ENCODE assay signal across 8 cellular contexts in genomic region chr4:169225058-169225751, GRCh38. TPM values are rescaled to one million over a fixed set of nuclear protein-coding genes. Genes with fewer than 3 reads are reported as not detected.
DNase-seq lines count a peak whose midpoint lies in the region; ATAC-seq and TF ChIP-seq lines count a peak whose summit lies in the region.

No MANE protein-coding gene starts in this region.

- H3K27me3 ChIP-seq in HCT116 (ENCODE audit: insufficient read depth, low read length) = no peaks in the 10 kb centered on the region
- no peaks in the 10 kb centered on the region for H3K27me3 ChIP-seq in SJSA1 (replicated peaks)
- no peaks in the 10 kb centered on the region for H3K27me3 ChIP-seq in left lung

- H3K9me3 ChIP-seq in HCT116 (ENCODE audit: control insufficient read depth in 1 of 2, insufficient read depth in 1 of 2, low read depth in 1 of 2, low read length in 2 of 2) (no peaks in the 10 kb centered on the region), SJSA1 (replicated peaks) (no peaks in the 10 kb centered on the region), left lung (no peaks in the 10 kb centered on the region)

- TF ChIP-seq CTCF in HCT116 (IDR thresholded peaks at IDR 0.05 in 2 of 3, conservative IDR thresholded peaks at IDR 0.05 in 1 of 3; ENCODE audit: borderline replicate concordance in 1 of 3, insufficient read depth in 1 of 3, low read depth in 2 of 3, low read length in 2 of 3) (no peak), left lung (IDR thresholded peaks at IDR 0.05) (no peak), GM13976 (IDR thresholded peaks at IDR 0.05; ENCODE audit: borderline replicate concordance, control extremely low read depth, extremely low read depth, insufficient read depth, missing control alignments) (no peak)

- DNase-seq in COLO829 (ENCODE audit: low spot score) (peak; percentile 84), HCT116 (ENCODE audit: low read depth, low spot score) (peak; percentile 93), SJSA1 (ENCODE audit: low read depth in 1 of 2, low spot score in 2 of 2) (peak; percentile 48 to 86), left lung (no peak), NCI-H774 (lab: John Stamatoyannopoulos, UW) (no peak), NCI-H524 (lab: John Stamatoyannopoulos, UW) (no peak), GM13976 (ENCODE audit: low spot score) (no peak)

- peak; percentile 68 for ATAC-seq in HCT116
- peak; percentile 48 for ATAC-seq in left lung
- ATAC-seq in GM21367 (IDR thresholded peaks at IDR 0.05; ENCODE audit: unreplicated experiment) = no peak

- peak overlapping the region; percentile 77 for H3K4me2 ChIP-seq in HCT116 (ENCODE audit: low read length)

- RAD21 ChIA-PET in HCT116 (lab: Charles Lee; ENCODE audit: low non-redundant PET in 1 of 2, low total read pairs in 2 of 2, uncharacterized antibody in 2 of 2, unreplicated experiment in 2 of 2) = interaction anchor here (0.6 to 1.9 kb wide), 2 partner anchors 155 to 215 kb away, joined by 3 to 4 read pairs; partner anchors contain the start of gene CBR4 (in 1 of the 2)

- peak; percentile 36; the same call in 1 of the 2 replicates for TF ChIP-seq RAD21 in HCT116 (IDR thresholded peaks at IDR 0.05; ENCODE audit: low read depth)

- H3K9ac ChIP-seq in HCT116 (ENCODE audit: low read length) = peak overlapping the region; percentile 48

- H3K36me3 ChIP-seq in HCT116 (ENCODE audit: control insufficient read depth in 1 of 2, insufficient read depth in 2 of 2, low read length in 2 of 2) (0 out of 4 replicates have a peak, but pooled peaks cover 0 to 4% of the 10 kb centered on the region in 2 experiments), SJSA1 (peaks cover 25% of the 10 kb centered on the region), left lung (no peaks in the 10 kb centered on the region)

- H3K27ac ChIP-seq in HCT116 (ENCODE audit: low read depth, low read length) (peak overlapping the region; percentile 95), SJSA1 (peak overlapping the region; percentile 91), left lung (peak overlapping the region; percentile 2 to 63)

- CTCF ChIA-PET in HCT116 (lab: Charles Lee) = no interaction called here

- BruUV-seq in HCT116 (replicated peaks; lab: Mats Ljungman, UMichigan) = TSS peak; percentile 62

- H3K4me3 ChIP-seq in HCT116 (replicated peaks in 1 of 2; ENCODE audit: low read depth in 1 of 2, low read length in 2 of 2) (peak overlapping the region; percentile 0 to 45; a peak in 3 of 4 replicates), SJSA1 (no peak overlapping the region), left lung (no peak overlapping the region)

- in situ Hi-C loops in GM13976 (cut with MboI; ENCODE audit: low sequenced_read_pairs, unreplicated experiment) = no loop called here

- intact Hi-C loops in HCT116 (cut with micrococcal nuclease) = no loop called here
- intact Hi-C loops in left lung (cut with DNase I) = no loop called here

- TF ChIP-seq POLR2A in HCT116 (IDR thresholded peaks at IDR 0.05; ENCODE audit: borderline replicate concordance, extremely low read depth, insufficient read depth, insufficient read length) = no peak

- H4K20me1 ChIP-seq in HCT116 (ENCODE audit: insufficient read depth) = no peaks in the 10 kb centered on the region

- H3K4me1 ChIP-seq in HCT116 (ENCODE audit: control insufficient read depth in 1 of 2, insufficient read depth in 2 of 2, low read length in 2 of 2) (peaks cover 65 to 83% of the 10 kb centered on the region in 2 experiments), SJSA1 (replicated peaks) (peaks cover 67% of the 10 kb centered on the region), left lung (peaks cover 12 to 49% of the 10 kb centered on the region in 2 donors)

- H2AFZ ChIP-seq in HCT116 (ENCODE audit: low read depth, low read length, poor library complexity, severe bottlenecking) = no peak overlapping the region

- no peaks in the 10 kb centered on the region for H3K9me2 ChIP-seq in HCT116 (ENCODE audit: insufficient read depth)

- POLR2A ChIA-PET in HCT116 (lab: Charles Lee) = interaction anchor here (0.7 to 2.7 kb wide), 3 partner anchors 9 to 110 kb away, joined by 3 to 11 read pairs (median 6); no protein-coding TSS in a partner anchor

- peaks cover 83% of the 10 kb centered on the region for H3K79me2 ChIP-seq in HCT116 (ENCODE audit: insufficient read depth, low read length)

TF ChIP-seq in HCT116, 20 proteins besides CTCF, POLR2A, EP300 and RAD21:
- no peak for TF ChIP-seq EZH2phosphoT487 (IDR thresholded peaks at IDR 0.05; ENCODE audit: borderline replicate concordance)
- no peak for TF ChIP-seq ELF1 (IDR thresholded peaks at IDR 0.05; ENCODE audit: borderline replicate concordance, low read depth)
- no peak for TF ChIP-seq ZNF274 (IDR thresholded peaks at IDR 0.05; ENCODE audit: low read depth, low read length)
- peak; percentile 77; the same call in 1 of the 2 replicates for TF ChIP-seq ATF3 (IDR thresholded peaks at IDR 0.05)
- peak; percentile 97 for TF ChIP-seq JUND (IDR thresholded peaks at IDR 0.05)
- peak; percentile 87 for TF ChIP-seq CBX3 (IDR thresholded peaks at IDR 0.05; ENCODE audit: low read depth)
- peak; percentile 93 for TF ChIP-seq SIN3A (IDR thresholded peaks at IDR 0.05; ENCODE audit: low read depth)
- TF ChIP-seq ZFX (IDR thresholded peaks at IDR 0.05) = no peak
- TF ChIP-seq ZBTB33 (IDR thresholded peaks at IDR 0.05; ENCODE audit: extremely low read depth, insufficient replicate concordance, low read length) = no peak
- peak; percentile 94 for TF ChIP-seq FOSL1 (IDR thresholded peaks at IDR 0.05; ENCODE audit: low read depth)
- peak; percentile 49; the same call in 1 of the 2 replicates for TF ChIP-seq POLR2AphosphoS5 (IDR thresholded peaks at IDR 0.05; ENCODE audit: low read depth, low read length)
- TF ChIP-seq CEBPB (IDR thresholded peaks at IDR 0.05; ENCODE audit: low read depth) = peak; percentile 90
- peak; percentile 95 for TF ChIP-seq SP1 (IDR thresholded peaks at IDR 0.05; ENCODE audit: low read depth)
- no peak for TF ChIP-seq YY1 (IDR thresholded peaks at IDR 0.05; ENCODE audit: extremely low read depth, insufficient replicate concordance, low read depth, low read length)
- TF ChIP-seq TCF7L2 (IDR thresholded peaks at IDR 0.05; ENCODE audit: borderline replicate concordance, extremely low read depth, insufficient read depth, insufficient read length) = peak; percentile 72
- no peak for TF ChIP-seq REST (IDR thresholded peaks at IDR 0.05; ENCODE audit: low read depth)
- peak; percentile 76 for TF ChIP-seq SRF (IDR thresholded peaks at IDR 0.05; ENCODE audit: low read depth)
- no peak for TF ChIP-seq EZH2 (IDR thresholded peaks at IDR 0.05)
- no peak; the same call in 1 of the 2 replicates for TF ChIP-seq EGR1 (IDR thresholded peaks at IDR 0.05; ENCODE audit: low read depth)
- TF ChIP-seq MAX (IDR thresholded peaks at IDR 0.05) = peak; percentile 82

RNA-seq across cellular contexts. Expression of gene SH3RF1, which starts 45.6 kb away (rescaled TPM):
- total RNA-seq in HCT116 (2021; ENCODE audit: unreplicated experiment) (59.5 TPM), left lung (10 to 100 TPM; 24.0 to 39.4 TPM)
- 23.7 and 24.4 TPM in 2 replicates for polyA plus RNA-seq in HCT116 (2012)
- total RNA-seq in SJSA1 (2014; rRNA removed; shearing (Covaris generic)) = 9.0 and 14.1 TPM in 2 replicates

Comparison
In these comparisons a context has a peak if more than half of its experiments do, and no peak if none do; other contexts are left out.
1. DNase-seq: peak in COLO829 (single experiment), HCT116 (single experiment) and SJSA1 (2 of 2); none in left lung (0 of 2), NCI-H774 (single experiment), NCI-H524 (0 of 2) and GM13976 (single experiment).
2. H3K27ac ChIP-seq: peak in every context shown above with its lines; median percentile 95 in HCT116; 91 in SJSA1; 32 in left lung.
3. H3K4me3 ChIP-seq: peak in HCT116 (2 of 2); none in SJSA1 (single experiment) and left lung (0 of 2).